In genomic region chr9:107919263-107919662, GRCh38 we compare ENCODE assay signal across 20 cellular contexts.
DNase-seq lines count a peak whose midpoint lies in the region; ATAC-seq, FAIRE-seq and TF ChIP-seq lines count a peak whose summit lies in the region.
"Had no signal": no experiment of that assay in that cellular context is flagged by ENCODE, and none has a peak within 500 bp of the region (broad histone marks: within the 10 kb centered on the region; RNA-seq: fewer than 3 reads in every experiment).

No MANE protein-coding gene starts in this region.

- CTCF ChIA-PET in activated CD8-positive, alpha-beta T cell treated with anti-CD3 and anti-CD28 coated beads, Interleukin-2, amount 10 ng/mL, durations not matched to agents 7 days and 5 days (lab: Charles Lee), result no interaction called here

- H3K27me3 Mint-ChIP-seq in activated CD8-positive, alpha-beta T cell treated with anti-CD3 and anti-CD28 coated beads, Interleukin-2, amount 10 ng/mL, durations not matched to agents 7 days and 5 days (ENCODE audit: low read depth), result no peaks in the 10 kb centered on the region

- no peaks in the 10 kb centered on the region for H3K9me3 ChIP-seq in gastrocnemius medialis
- H3K9me3 ChIP-seq: A549, BE2C had no signal

- peaks cover 0 to 11% of the 10 kb centered on the region in 2 donors for H3K4me1 ChIP-seq in gastrocnemius medialis
- H3K4me1 ChIP-seq: A549, BE2C had no signal

- H3K36me3 ChIP-seq in bronchial epithelial cell (ENCODE audit: control insufficient read depth, insufficient read depth, low read length), result no peaks in the 10 kb centered on the region
- H3K36me3 ChIP-seq in gastrocnemius medialis, result no peaks in the 10 kb centered on the region
- H3K36me3 ChIP-seq: BE2C had no signal

- no peak overlapping the region for H3K27ac Mint-ChIP-seq in activated CD8-positive, alpha-beta T cell treated with anti-CD3 and anti-CD28 coated beads, Interleukin-2, amount 10 ng/mL, durations not matched to agents 7 days and 5 days

- H3K4me3 Mint-ChIP-seq in activated CD8-positive, alpha-beta T cell treated with anti-CD3 and anti-CD28 coated beads, Interleukin-2, amount 10 ng/mL, durations not matched to agents 7 days and 5 days, result no peak overlapping the region

- H3K27me3 ChIP-seq in bronchial epithelial cell (ENCODE audit: control insufficient read depth, insufficient read depth, low read length), result no peaks in the 10 kb centered on the region
- H3K27me3 ChIP-seq in gastrocnemius medialis, result no peaks in the 10 kb centered on the region
- H3K27me3 ChIP-seq: BE2C had no signal

- TF ChIP-seq CTCF in bronchial epithelial cell (IDR thresholded peaks at IDR 0.05; ENCODE audit: insufficient read depth, low read length, severe bottlenecking) (no peak), gastrocnemius medialis (IDR thresholded peaks at IDR 0.05 in 4 of 5, conservative IDR thresholded peaks at IDR 0.05 in 1 of 5) (no peak)

- DNase-seq in Ammon's horn (ENCODE audit: low spot score), result peak; percentile 13
- DNase-seq in bronchial epithelial cell (ENCODE audit: low read depth), result no peak
- DNase-seq in inferior parietal cortex (ENCODE audit: extremely low spot score), result peak; percentile 36
- DNase-seq in gastrocnemius medialis, result peak in 1 of 2 donors; percentile 15
- DNase-seq in activated CD8-positive, alpha-beta T cell treated with anti-CD3 and anti-CD28 coated beads, Interleukin-2, amount 10 ng/mL, durations not matched to agents 7 days and 5 days, result no peak
- DNase-seq: BE2C, EL, GF-D8, Karpas-422, MV-4-11, NCI-H1105 treated with DMSO at 0.1 percent for 48 hours, NCI-H1694 treated with DMSO at 0.1 percent for 48 hours, NCI-H2081 treated with DMSO at 0.1 percent for 48 hours, NCI-H2171 treated with DMSO at 0.1 percent for 48 hours, NCI-H524 treated with DMSO at 0.1 percent for 48 hours, SHP77 had no signal

- no peaks in the 10 kb centered on the region for H3K4me1 Mint-ChIP-seq in activated CD8-positive, alpha-beta T cell treated with anti-CD3 and anti-CD28 coated beads, Interleukin-2, amount 10 ng/mL, durations not matched to agents 7 days and 5 days (ENCODE audit: low read depth)

- intact Hi-C loops in gastrocnemius medialis (cut with DNase I; ENCODE audit: low total_unique reads), result no loop called here

- H3K36me3 Mint-ChIP-seq in activated CD8-positive, alpha-beta T cell treated with anti-CD3 and anti-CD28 coated beads, Interleukin-2, amount 10 ng/mL, durations not matched to agents 7 days and 5 days (ENCODE audit: low read depth), result no peaks in the 10 kb centered on the region

- no peak overlapping the region for H3K4me3 ChIP-seq in bronchial epithelial cell (ENCODE audit: low read depth, low read length)
- no peak overlapping the region for H3K4me3 ChIP-seq in gastrocnemius medialis
- H3K4me3 ChIP-seq: A549 had no signal

- peak; percentile 77 for FAIRE-seq in bronchial epithelial cell (lab: Jason Lieb, UNC)
- FAIRE-seq: A549, H54 had no signal

- POLR2A ChIA-PET in activated CD8-positive, alpha-beta T cell treated with anti-CD3 and anti-CD28 coated beads, Interleukin-2, amount 10 ng/mL, durations not matched to agents 7 days and 5 days (lab: Charles Lee), result no interaction called here

- H3K9me3 Mint-ChIP-seq in activated CD8-positive, alpha-beta T cell treated with anti-CD3 and anti-CD28 coated beads, Interleukin-2, amount 10 ng/mL, durations not matched to agents 7 days and 5 days (ENCODE audit: insufficient read depth), result no peaks in the 10 kb centered on the region

- H3K27ac ChIP-seq in gastrocnemius medialis, result peak overlapping the region in 1 of 4 donors; percentile 29
- H3K27ac ChIP-seq: A549 had no signal

- TF ChIP-seq POLR2A in gastrocnemius medialis (IDR thresholded peaks at IDR 0.05), result no peak

- in situ Hi-C loops in gastrocnemius medialis (cut with MboI; ENCODE audit: low sequenced_read_pairs in 4 of 4), result no loop called here

- ATAC-seq in gastrocnemius medialis (peak; percentile 63 to 66), SK-N-SH treated with all-trans-retinoic acid at 6 μM for 48 hours (no peak), HG02870 (IDR thresholded peaks at IDR 0.05; ENCODE audit: unreplicated experiment) (no peak)
- no peak for ATAC-seq in activated CD8-positive, alpha-beta T cell treated with anti-CD3 and anti-CD28 coated beads, Interleukin-2, amount 10 ng/mL, durations not matched to agents 7 days and 5 days
- ATAC-seq: A549 had no signal

TF ChIP-seq in SK-N-SH treated with all-trans-retinoic acid at 6 μM for 48 hours, 23 proteins besides CTCF, POLR2A, EP300 and RAD21:
- no peak for TF ChIP-seq OSR1 (CRISPR knock-in tag; IDR thresholded peaks at IDR 0.05)
- TF ChIP-seq ZNF8 (CRISPR knock-in tag; IDR thresholded peaks at IDR 0.05), result no peak
- TF ChIP-seq TOX (CRISPR knock-in tag; IDR thresholded peaks at IDR 0.05; ENCODE audit: borderline replicate concordance), result no peak
- TF ChIP-seq PPARA (CRISPR knock-in tag; IDR thresholded peaks at IDR 0.05; ENCODE audit: borderline replicate concordance), result no peak
- no peak for TF ChIP-seq ESRRG (CRISPR knock-in tag; IDR thresholded peaks at IDR 0.05)
- no peak for TF ChIP-seq ISL1 (CRISPR knock-in tag; IDR thresholded peaks at IDR 0.05)
- no peak for TF ChIP-seq RARB (CRISPR knock-in tag; IDR thresholded peaks at IDR 0.05)
- TF ChIP-seq PATZ1 (CRISPR knock-in tag; IDR thresholded peaks at IDR 0.05; ENCODE audit: borderline replicate concordance), result no peak
- no peak for TF ChIP-seq GLIS3 (CRISPR knock-in tag; IDR thresholded peaks at IDR 0.05)
- no peak for TF ChIP-seq ZFP30 (CRISPR knock-in tag; IDR thresholded peaks at IDR 0.05)
- no peak for TF ChIP-seq ZNF565 (CRISPR knock-in tag; conservative IDR thresholded peaks at IDR 0.05; ENCODE audit: low read depth)
- no peak for TF ChIP-seq SNAI2 (CRISPR knock-in tag; IDR thresholded peaks at IDR 0.05)
- TF ChIP-seq ARNTL (CRISPR knock-in tag; IDR thresholded peaks at IDR 0.05; ENCODE audit: borderline replicate concordance, low read depth), result no peak
- no peak for TF ChIP-seq ZNF70 (CRISPR knock-in tag; IDR thresholded peaks at IDR 0.05)
- no peak for TF ChIP-seq ZC3H10 (CRISPR knock-in tag; IDR thresholded peaks at IDR 0.05)
- TF ChIP-seq TSHZ2 (CRISPR knock-in tag; IDR thresholded peaks at IDR 0.05), result no peak
- no peak for TF ChIP-seq BACH2 (CRISPR knock-in tag; IDR thresholded peaks at IDR 0.05; ENCODE audit: borderline replicate concordance)
- no peak for TF ChIP-seq TCF4 (CRISPR knock-in tag; IDR thresholded peaks at IDR 0.05; ENCODE audit: borderline replicate concordance)

Comparison
In these comparisons a context has a peak if more than half of its experiments do, and no peak if none do; other contexts are left out.
1. DNase-seq: peak in Ammon's horn (single experiment) and inferior parietal cortex (single experiment); none in bronchial epithelial cell (single experiment) and activated CD8-positive, alpha-beta T cell treated with anti-CD3 and anti-CD28 coated beads, Interleukin-2, amount 10 ng/mL, durations not matched to agents 7 days and 5 days (single experiment).
2. ATAC-seq: peak in gastrocnemius medialis (2 of 2); none in SK-N-SH treated with all-trans-retinoic acid at 6 μM for 48 hours (single experiment), HG02870 (single experiment) and activated CD8-positive, alpha-beta T cell treated with anti-CD3 and anti-CD28 coated beads, Interleukin-2, amount 10 ng/mL, durations not matched to agents 7 days and 5 days (single experiment).